Comparison of ENCODE assay signal across 17 cellular contexts in the genomic region with DNA sequence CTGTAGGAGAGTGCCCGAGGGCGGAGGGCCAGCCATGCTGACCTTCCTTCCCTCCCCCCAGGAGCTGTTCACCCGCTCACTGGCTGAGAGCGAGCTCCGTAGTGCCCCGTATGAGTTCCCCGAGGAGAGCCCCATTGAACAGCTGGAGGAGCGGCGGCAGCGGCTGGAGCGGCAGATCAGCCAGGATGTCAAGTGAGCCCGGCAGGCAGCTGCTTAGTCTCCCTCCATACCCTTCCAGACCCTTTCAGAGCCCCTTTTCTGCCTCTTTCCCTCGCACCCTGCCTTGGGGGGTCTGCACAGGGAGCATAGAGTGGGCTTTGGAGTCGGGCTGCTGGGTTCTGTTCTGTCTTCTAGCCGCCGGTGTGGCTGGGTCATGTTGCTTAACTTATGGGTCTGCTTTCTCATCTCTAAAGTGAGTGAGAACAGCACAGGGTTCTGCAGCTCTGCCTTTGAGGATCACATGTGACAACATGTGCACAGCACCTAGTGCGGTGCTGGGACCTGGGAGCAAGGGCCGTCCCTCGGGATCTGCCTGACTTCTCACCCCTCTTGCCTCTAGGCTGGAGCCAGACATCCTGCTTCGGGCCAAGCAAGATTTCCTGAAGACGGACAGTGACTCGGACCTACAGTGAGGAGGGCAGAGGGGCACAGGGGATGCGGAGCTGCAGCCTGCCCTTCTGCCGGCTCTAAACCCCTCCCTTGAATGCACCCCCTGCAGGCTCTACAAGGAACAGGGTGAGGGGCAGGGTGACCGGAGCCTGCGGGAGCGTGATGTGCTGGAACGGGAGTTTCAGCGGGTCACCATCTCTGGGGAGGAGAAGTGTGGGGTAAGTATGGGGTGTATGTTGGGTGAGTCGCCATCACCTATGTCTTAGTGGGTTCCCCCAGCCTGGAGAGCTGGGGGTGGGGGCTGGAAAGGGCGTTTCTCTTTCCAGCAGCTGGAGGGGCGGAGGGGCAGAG. TPM values are rescaled to one million over a fixed set of nuclear protein-coding genes. Genes with fewer than 3 reads are reported as not detected.
DNase-seq lines count a peak whose midpoint lies in the region; FAIRE-seq and TF ChIP-seq lines count a peak whose summit lies in the region.
"Had no signal": no experiment of that assay in that cellular context is flagged by ENCODE, and none has a peak within 500 bp of the region (broad histone marks: within the 10 kb centered on the region; RNA-seq: fewer than 3 reads in every experiment).

No MANE protein-coding gene starts in this region.

- FAIRE-seq in GM12892 (lab: Jason Lieb, UNC): no peak

- H3K36me3 Mint-ChIP-seq in activated T-helper 1 cell treated with anti-CD3 and anti-CD28 coated beads, Interleukin-12 subunit alpha, Interleukin-12 subunit beta, Interleukin-2, Interleukin-4 antibody, amounts not matched to agents 30 ng/mL and 10 ng/mL and 1 ng/mL, durations not matched to agents 14 hours and 24 hours and 36 hours (ENCODE audit: low read depth): peaks cover 25% of the 10 kb centered on the region
- H3K36me3 Mint-ChIP-seq in mesothelial cell of epicardium (peaks cover 20% of the 10 kb centered on the region), progenitor cell of endocrine pancreas (ENCODE audit: insufficient read depth) (peaks cover 4% of the 10 kb centered on the region)

- CTCF ChIA-PET in GM10248 (lab: Yijun Ruan, JAX): interaction anchor here (1.7 to 11.9 kb wide), 7 partner anchors 11 to 359 kb away, joined by 5 to 135 read pairs (median 8); a partner anchor contains a TSS

- no peak for TF ChIP-seq POLR2A in GM12892 (IDR thresholded peaks at IDR 0.05; ENCODE audit: low read depth, low read length)

- H3K27me3 Mint-ChIP-seq in activated T-helper 1 cell treated with anti-CD3 and anti-CD28 coated beads, Interleukin-12 subunit alpha, Interleukin-12 subunit beta, Interleukin-2, Interleukin-4 antibody, amounts not matched to agents 30 ng/mL and 10 ng/mL and 1 ng/mL, durations not matched to agents 14 hours and 24 hours and 36 hours (ENCODE audit: insufficient read depth): no peaks in the 10 kb centered on the region
- no peaks in the 10 kb centered on the region for H3K27me3 Mint-ChIP-seq in mesothelial cell of epicardium (ENCODE audit: low read depth)
- no peaks in the 10 kb centered on the region for H3K27me3 Mint-ChIP-seq in progenitor cell of endocrine pancreas

- TF ChIP-seq CTCF in GM10248 (IDR thresholded peaks at IDR 0.05; ENCODE audit: control extremely low read depth, extremely low read depth, low read depth, missing control alignments): no peak
- no peak for TF ChIP-seq CTCF in mesothelial cell of epicardium (IDR thresholded peaks at IDR 0.05; ENCODE audit: unreplicated experiment)
- TF ChIP-seq CTCF in progenitor cell of endocrine pancreas (IDR thresholded peaks at IDR 0.05; ENCODE audit: unreplicated experiment): no peak

- H3K4me1 Mint-ChIP-seq in activated T-helper 1 cell treated with anti-CD3 and anti-CD28 coated beads, Interleukin-12 subunit alpha, Interleukin-12 subunit beta, Interleukin-2, Interleukin-4 antibody, amounts not matched to agents 30 ng/mL and 10 ng/mL and 1 ng/mL, durations not matched to agents 14 hours and 24 hours and 36 hours (ENCODE audit: low read depth): peaks cover 26% of the 10 kb centered on the region
- H3K4me1 Mint-ChIP-seq in mesothelial cell of epicardium: peaks cover 26% of the 10 kb centered on the region
- peaks cover 6% of the 10 kb centered on the region for H3K4me1 Mint-ChIP-seq in progenitor cell of endocrine pancreas (ENCODE audit: low read depth)

- POLR2A ChIA-PET in GM10248 (lab: Yijun Ruan, JAX): interaction anchor here (0.6 to 1.7 kb wide), 2 partner anchors 14 to 114 kb away, joined by 3 to 4 read pairs; no protein-coding TSS in a partner anchor

- H3K9me3 Mint-ChIP-seq in activated T-helper 1 cell treated with anti-CD3 and anti-CD28 coated beads, Interleukin-12 subunit alpha, Interleukin-12 subunit beta, Interleukin-2, Interleukin-4 antibody, amounts not matched to agents 30 ng/mL and 10 ng/mL and 1 ng/mL, durations not matched to agents 14 hours and 24 hours and 36 hours: no peaks in the 10 kb centered on the region
- no peaks in the 10 kb centered on the region for H3K9me3 Mint-ChIP-seq in mesothelial cell of epicardium
- H3K9me3 Mint-ChIP-seq in progenitor cell of endocrine pancreas (ENCODE audit: low read depth): no peaks in the 10 kb centered on the region
- H3K9me3 Mint-ChIP-seq: nephron progenitor cell had no signal

- peak overlapping the region; percentile 76 for H3K27ac Mint-ChIP-seq in activated T-helper 1 cell treated with anti-CD3 and anti-CD28 coated beads, Interleukin-12 subunit alpha, Interleukin-12 subunit beta, Interleukin-2, Interleukin-4 antibody, amounts not matched to agents 30 ng/mL and 10 ng/mL and 1 ng/mL, durations not matched to agents 14 hours and 24 hours and 36 hours
- H3K27ac Mint-ChIP-seq in mesothelial cell of epicardium (peak overlapping the region; percentile 12), progenitor cell of endocrine pancreas (no peak overlapping the region)
- H3K27ac Mint-ChIP-seq: nephron progenitor cell had no signal

- intact Hi-C loops in activated T-helper 1 cell treated with anti-CD3 and anti-CD28 coated beads, Interleukin-12 subunit alpha, Interleukin-12 subunit beta, Interleukin-2, Interleukin-4 antibody, amounts not matched to agents 30 ng/mL and 10 ng/mL and 1 ng/mL, durations not matched to agents 14 hours and 24 hours and 36 hours (cut with micrococcal nuclease): no loop called here

- no peak overlapping the region for H3K4me3 Mint-ChIP-seq in activated T-helper 1 cell treated with anti-CD3 and anti-CD28 coated beads, Interleukin-12 subunit alpha, Interleukin-12 subunit beta, Interleukin-2, Interleukin-4 antibody, amounts not matched to agents 30 ng/mL and 10 ng/mL and 1 ng/mL, durations not matched to agents 14 hours and 24 hours and 36 hours
- H3K4me3 Mint-ChIP-seq in mesothelial cell of epicardium (no peak overlapping the region), progenitor cell of endocrine pancreas (ENCODE audit: low read depth) (no peak overlapping the region)
- H3K4me3 Mint-ChIP-seq: nephron progenitor cell had no signal

- DNase-seq in NCI-H2107 treated with DMSO at 0.1 percent for 48 hours (lab: John Stamatoyannopoulos, UW; ENCODE audit: unreplicated experiment) (peak; percentile 24), NCI-H2107 (lab: John Stamatoyannopoulos, UW) (no peak), GM10248 (ENCODE audit: extremely low spot score) (peak; percentile 13), mesothelial cell of epicardium (ENCODE audit: low spot score in 2 of 2, unreplicated experiment in 2 of 2) (no peak), GM12892 (ENCODE audit: insufficient read length) (no peak), progenitor cell of endocrine pancreas (ENCODE audit: low spot score, unreplicated experiment) (no peak), NCI-H128 (lab: John Stamatoyannopoulos, UW; ENCODE audit: unreplicated experiment) (no peak)
- no peak for DNase-seq in activated T-helper 1 cell treated with anti-CD3 and anti-CD28 coated beads, Interleukin-12 subunit alpha, Interleukin-12 subunit beta, Interleukin-2, Interleukin-4 antibody, amounts not matched to agents 30 ng/mL and 10 ng/mL and 1 ng/mL, durations not matched to agents 14 hours and 24 hours and 36 hours (ENCODE audit: low spot score)
- DNase-seq: activated CD8-positive, alpha-beta memory T cell treated with anti-CD3 and anti-CD28 coated beads for 24 hours; Kasumi-1; NCI-H345; nephron progenitor cell had no signal

RNA-seq across cellular contexts. Expression of a gene that starts 6.2 kb away (rescaled TPM):
- 92.4 and 100 TPM in 2 replicates for total RNA-seq in activated T-helper 1 cell treated with anti-CD3 and anti-CD28 coated beads, Interleukin-12 subunit alpha, Interleukin-12 subunit beta, Interleukin-2, Interleukin-4 antibody, amounts not matched to agents 30 ng/mL and 10 ng/mL and 1 ng/mL, durations not matched to agents 14 hours and 24 hours and 36 hours
- 133 to 141 TPM (median 134 TPM) in 3 replicates for total RNA-seq in mesothelial cell of epicardium
- polyA plus RNA-seq in GM12892 (2012; ENCODE audit: missing spikeins): 28.2 TPM
- 91.6 and 94.5 TPM in 2 replicates for total RNA-seq in progenitor cell of endocrine pancreas

RNA-seq across cellular contexts. Expression of a gene that starts 6.5 kb away (rescaled TPM):
- 0.44 and 1.2 TPM in 2 replicates for total RNA-seq in activated T-helper 1 cell treated with anti-CD3 and anti-CD28 coated beads, Interleukin-12 subunit alpha, Interleukin-12 subunit beta, Interleukin-2, Interleukin-4 antibody, amounts not matched to agents 30 ng/mL and 10 ng/mL and 1 ng/mL, durations not matched to agents 14 hours and 24 hours and 36 hours
- total RNA-seq in mesothelial cell of epicardium (0.36 TPM in 1 of 3 replicates, not detected in the others), progenitor cell of endocrine pancreas (0.57 TPM in 1 of 2 replicates, not detected in the other)
- polyA plus RNA-seq in GM12892 (2012; ENCODE audit: missing spikeins): 0.21 TPM
- total RNA-seq: A172; glomerular endothelial cell; kidney epithelial cell; T-helper 1 cell treated with Interleukin-12 subunit alpha and Interleukin-12 subunit beta and Interleukin-4 antibody, amounts not matched to agents 30 ng/mL and 1 ng/mL, for 36 hours; ureter had no signal

RNA-seq across cellular contexts. Expression of a gene that starts 30.0 kb away (rescaled TPM):
- total RNA-seq in activated T-helper 1 cell treated with anti-CD3 and anti-CD28 coated beads, Interleukin-12 subunit alpha, Interleukin-12 subunit beta, Interleukin-2, Interleukin-4 antibody, amounts not matched to agents 30 ng/mL and 10 ng/mL and 1 ng/mL, durations not matched to agents 14 hours and 24 hours and 36 hours: 6.5 and 8.9 TPM in 2 replicates
- total RNA-seq in mesothelial cell of epicardium: 23.4 to 24.9 TPM (median 23.7 TPM) in 3 replicates
- 18.4 TPM for polyA plus RNA-seq in GM12892 (2012; ENCODE audit: missing spikeins)
- total RNA-seq in progenitor cell of endocrine pancreas: 21.0 and 21.2 TPM in 2 replicates

RNA-seq across cellular contexts. Expression of a gene that starts 42.0 kb away (rescaled TPM):
- 19.0 and 19.2 TPM in 2 replicates for total RNA-seq in activated T-helper 1 cell treated with anti-CD3 and anti-CD28 coated beads, Interleukin-12 subunit alpha, Interleukin-12 subunit beta, Interleukin-2, Interleukin-4 antibody, amounts not matched to agents 30 ng/mL and 10 ng/mL and 1 ng/mL, durations not matched to agents 14 hours and 24 hours and 36 hours
- 169 to 186 TPM (median 177 TPM) in 3 replicates for total RNA-seq in mesothelial cell of epicardium
- polyA plus RNA-seq in GM12892 (2012; ENCODE audit: missing spikeins): 27.1 TPM
- 76.9 and 79.5 TPM in 2 replicates for total RNA-seq in progenitor cell of endocrine pancreas

Comparison
In these comparisons a context has a peak if more than half of its experiments do, and no peak if none do; other contexts are left out.
1. DNase-seq: peak in NCI-H2107 treated with DMSO at 0.1 percent for 48 hours (single experiment) and GM10248 (single experiment); none in NCI-H2107 (single experiment), activated T-helper 1 cell treated with anti-CD3 and anti-CD28 coated beads, Interleukin-12 subunit alpha, Interleukin-12 subunit beta, Interleukin-2, Interleukin-4 antibody, amounts not matched to agents 30 ng/mL and 10 ng/mL and 1 ng/mL, durations not matched to agents 14 hours and 24 hours and 36 hours (single experiment), mesothelial cell of epicardium (0 of 2), GM12892 (single experiment), progenitor cell of endocrine pancreas (single experiment) and NCI-H128 (single experiment).